7 cellular contexts compared by ENCODE assay signal in the genomic region with DNA sequence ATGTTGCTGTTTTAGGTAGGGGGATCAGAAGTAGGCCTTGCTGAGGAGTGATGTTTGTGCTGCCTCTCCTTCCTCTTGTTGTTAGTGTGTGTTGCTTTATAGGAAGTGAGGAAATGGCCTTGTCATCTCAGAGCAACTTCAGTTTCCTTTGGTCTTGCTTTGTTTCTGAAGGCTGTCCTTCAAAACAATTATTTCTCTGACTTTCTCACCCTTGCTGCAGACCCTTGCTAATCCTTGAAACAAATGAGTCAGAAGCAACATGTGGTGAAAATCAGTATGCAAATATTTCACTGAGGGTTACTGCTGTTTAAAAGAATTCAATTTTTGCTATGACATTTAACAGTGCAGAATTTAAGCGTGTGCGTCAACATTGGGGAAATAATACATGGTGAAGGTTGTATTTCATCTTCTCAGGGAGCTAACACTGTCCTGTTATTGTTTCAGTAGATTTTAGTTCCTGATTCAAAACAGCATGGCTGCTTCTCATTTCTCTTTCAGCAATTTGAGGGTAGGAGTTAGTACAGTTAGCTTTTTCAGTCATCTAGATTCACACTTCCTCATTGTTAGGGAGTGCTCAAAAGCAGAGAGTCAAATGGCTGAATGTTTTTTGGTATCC. TPM values are rescaled to one million over a fixed set of nuclear protein-coding genes. Genes with fewer than 3 reads are reported as not detected.
DNase-seq lines count a peak whose midpoint lies in the region; ATAC-seq lines count a peak whose summit lies in the region.

No MANE protein-coding gene starts in this region.

- ATAC-seq in GM18907 (IDR thresholded peaks at IDR 0.05; ENCODE audit: unreplicated experiment) (peak; percentile 92), HG02759 (IDR thresholded peaks at IDR 0.05; ENCODE audit: unreplicated experiment) (peak; percentile 87), left ventricle myocardium superior (peak; percentile 43)

- intact Hi-C loops in left ventricle myocardium superior (cut with micrococcal nuclease), result no loop called here

- DNase-seq in NOMO-1 treated with dmso at 0.1 percent for 144 hours (lab: John Stamatoyannopoulos, UW; ENCODE audit: unreplicated experiment), result peak; percentile 62
- no peak for DNase-seq in left ventricle myocardium superior
- DNase-seq in activated gamma-delta T cell (lab: John Stamatoyannopoulos, UW), result no peak
- DNase-seq in NCI-H2227 (lab: John Stamatoyannopoulos, UW; ENCODE audit: unreplicated experiment), result no peak
- no peak for DNase-seq in RKO (ENCODE audit: low spot score)

RNA-seq across cellular contexts. Expression of a gene that starts 13.8 kb away (rescaled TPM):
- total RNA-seq in left ventricle myocardium superior, result 22.2 TPM
